9 cellular contexts compared by ENCODE assay signal in the genomic region with DNA sequence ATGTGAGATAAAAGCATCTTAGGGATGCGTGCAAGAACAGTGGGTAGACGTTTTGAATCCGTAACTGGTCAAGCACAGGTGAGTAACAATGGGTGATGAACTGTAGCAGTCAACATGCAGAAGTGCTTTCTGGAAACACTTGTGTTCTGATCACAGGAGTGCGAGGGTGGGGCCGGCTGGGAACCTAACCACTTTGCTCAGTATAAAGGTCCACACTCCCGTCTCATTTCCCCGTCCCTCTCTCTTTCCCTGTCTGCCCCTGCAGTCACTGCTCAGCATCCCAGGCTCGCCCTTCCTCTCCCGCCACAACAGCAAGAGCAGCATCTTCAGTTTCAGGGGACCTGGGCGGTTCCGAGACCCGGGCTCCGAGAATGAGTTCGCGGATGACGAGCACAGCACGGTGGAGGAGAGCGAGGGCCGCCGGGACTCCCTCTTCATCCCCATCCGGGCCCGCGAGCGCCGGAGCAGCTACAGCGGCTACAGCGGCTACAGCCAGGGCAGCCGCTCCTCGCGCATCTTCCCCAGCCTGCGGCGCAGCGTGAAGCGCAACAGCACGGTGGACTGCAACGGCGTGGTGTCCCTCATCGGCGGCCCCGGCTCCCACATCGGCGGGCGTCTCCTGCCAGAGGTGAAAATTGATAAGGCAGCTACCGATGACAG.
DNase-seq lines count a peak whose midpoint lies in the region; ATAC-seq and TF ChIP-seq lines count a peak whose summit lies in the region.
"Had no signal": no experiment of that assay in that cellular context is flagged by ENCODE, and none has a peak within 500 bp of the region (broad histone marks: within the 10 kb centered on the region; RNA-seq: fewer than 3 reads in every experiment).

No MANE protein-coding gene starts in this region.

- intact Hi-C loops in lower lobe of right lung (cut with DNase I): no loop called here

- H3K36me3 ChIP-seq in lower lobe of right lung: no peaks in the 10 kb centered on the region

- TF ChIP-seq CTCF in lower lobe of right lung (IDR thresholded peaks at IDR 0.05): no peak

- no peak overlapping the region for H3K4me3 ChIP-seq in lower lobe of right lung

- DNase-seq in activated gamma-delta T cell treated with Interleukin-2 at 50 U/mL for 16 hours: peak; percentile 25
- no peak for DNase-seq in activated gamma-delta T cell (lab: John Stamatoyannopoulos, UW)
- DNase-seq in caudate nucleus (lab: John Stamatoyannopoulos, UW): peak in 33 of 61 donors; percentile 1 to 52 (median 15)
- peak; percentile 50 for DNase-seq in lower lobe of right lung
- DNase-seq in stimulated activated CD8-positive, alpha-beta memory T cell treated with anti-CD3 and anti-CD28 coated beads, Interleukin-7, amount 100 ng/mL, for 24 hours (ENCODE audit: low read depth): peak; percentile 20
- no peak for DNase-seq in NCI-H1048 (lab: John Stamatoyannopoulos, UW)
- no peak for DNase-seq in NCI-H748 treated with DMSO at 0.1 percent for 48 hours (lab: John Stamatoyannopoulos, UW)

- H3K9me3 ChIP-seq in lower lobe of right lung: no peaks in the 10 kb centered on the region

- H3K4me1 ChIP-seq in lower lobe of right lung: peaks cover 7% of the 10 kb centered on the region

- ATAC-seq in lower lobe of right lung (peak; percentile 59 to 72), GM21390 (IDR thresholded peaks at IDR 0.05; ENCODE audit: unreplicated experiment) (no peak)

- H3K27ac ChIP-seq in caudate nucleus (ENCODE audit: low read depth, low read length): peak overlapping the region; percentile 71
- H3K27ac ChIP-seq in lower lobe of right lung: no peak overlapping the region
- H3K27ac ChIP-seq: 22Rv1 had no signal

- peaks cover 13% of the 10 kb centered on the region for H3K27me3 ChIP-seq in lower lobe of right lung (ENCODE audit: low read depth)

Comparison
In these comparisons a context has a peak if more than half of its experiments do, and no peak if none do; other contexts are left out.
1. DNase-seq: peak in activated gamma-delta T cell treated with Interleukin-2 at 50 U/mL for 16 hours (single experiment), caudate nucleus (33 of 61), lower lobe of right lung (single experiment) and stimulated activated CD8-positive, alpha-beta memory T cell treated with anti-CD3 and anti-CD28 coated beads, Interleukin-7, amount 100 ng/mL, for 24 hours (single experiment); none in activated gamma-delta T cell (single experiment), NCI-H1048 (single experiment) and NCI-H748 treated with DMSO at 0.1 percent for 48 hours (single experiment).